11 cellular contexts compared by ENCODE assay signal in genomic region chr2:20452551-20452950, GRCh38. TPM values are rescaled to one million over a fixed set of nuclear protein-coding genes. Genes with fewer than 3 reads are reported as not detected.
A peak's percentile ranks its signal among the peaks of the same experiment; 100 is the strongest.
DNase-seq lines count a peak whose midpoint lies in the region; ATAC-seq and TF ChIP-seq lines count a peak whose summit lies in the region.
"Had no signal": no experiment of that assay in that cellular context is flagged by ENCODE, and none has a peak within 500 bp of the region (broad histone marks: within the 10 kb centered on the region; RNA-seq: fewer than 3 reads in every experiment).

No MANE protein-coding gene starts in this region.

- H3T11ph ChIP-seq in H9 (ENCODE audit: low read length): no peak overlapping the region

- H3K27ac Mint-ChIP-seq in H9: no peak overlapping the region

- H4K5ac ChIP-seq in H9 (ENCODE audit: insufficient read length, low read depth, low read length): no peak overlapping the region

- no peaks in the 10 kb centered on the region for H3K36me3 Mint-ChIP-seq in H9 (ENCODE audit: insufficient read depth in 1 of 3, low read depth in 3 of 3)

- no peaks in the 10 kb centered on the region for H3K79me2 ChIP-seq in H9 (ENCODE audit: insufficient read depth, low read length)
- H3K79me2 ChIP-seq in smooth muscle cell (ENCODE audit: low read depth): peaks cover 17% of the 10 kb centered on the region
- peaks cover 34% of the 10 kb centered on the region for H3K79me2 ChIP-seq in PC-9 (ENCODE audit: low read depth)

- H3K4me1 Mint-ChIP-seq in H9: peaks cover 28 to 30% of the 10 kb centered on the region in 2 experiments

- no peaks in the 10 kb centered on the region for H3K79me1 ChIP-seq in H9 (ENCODE audit: insufficient read depth, low read depth, low read length, poor library complexity, severe bottlenecking)

- no peak overlapping the region for H3K9ac ChIP-seq in H9 (ENCODE audit: extremely low read depth, insufficient read length, low read length)
- H3K9ac ChIP-seq in smooth muscle cell (ENCODE audit: low read depth): no peak overlapping the region

- no peak overlapping the region for H3K23ac ChIP-seq in H9 (ENCODE audit: insufficient read length, low read depth, low read length)

- no peak overlapping the region for H2BK5ac ChIP-seq in H9 (ENCODE audit: insufficient read length, low read length)

- no peak overlapping the region for H2AFZ ChIP-seq in H9 (ENCODE audit: low read length)
- no peak overlapping the region for H2AFZ ChIP-seq in smooth muscle cell (ENCODE audit: low read depth)
- H2AFZ ChIP-seq in PC-9: no peak overlapping the region

- no peaks in the 10 kb centered on the region for H3K9me3 Mint-ChIP-seq in H9

- H3F3A ChIP-seq in smooth muscle cell (ENCODE audit: low read depth): peaks cover 30% of the 10 kb centered on the region
- peaks cover 27% of the 10 kb centered on the region; the same call in 1 of the 2 replicates for H3F3A ChIP-seq in PC-9 (ENCODE audit: insufficient read depth, low read depth)

- H4K91ac ChIP-seq in H9 (ENCODE audit: insufficient read length, low read depth, low read length): no peak overlapping the region

- H2BK20ac ChIP-seq in H9 (ENCODE audit: low read depth, low read length, poor library complexity, severe bottlenecking): no peak overlapping the region

- no peaks in the 10 kb centered on the region for H3K9me2 ChIP-seq in PC-9 (ENCODE audit: insufficient read depth)

- H3K9me3 ChIP-seq in H9 (ENCODE audit: control insufficient read depth, low read depth, low read length) (no peaks in the 10 kb centered on the region), right cardiac atrium (ENCODE audit: control insufficient read depth, low read length) (no peaks in the 10 kb centered on the region), smooth muscle cell (replicated peaks; ENCODE audit: low read depth) (no peaks in the 10 kb centered on the region), PC-9 (ENCODE audit: insufficient read depth, low read depth) (no peaks in the 10 kb centered on the region), psoas muscle (no peaks in the 10 kb centered on the region)

- no peak overlapping the region for H2BK120ac ChIP-seq in H9 (ENCODE audit: low read depth, low read length, poor library complexity, severe bottlenecking)

- H3K4me1 ChIP-seq in H9 (ENCODE audit: insufficient read depth, low read length) (no peaks in the 10 kb centered on the region), right cardiac atrium (ENCODE audit: control insufficient read depth, insufficient read depth, low read length) (peaks cover 5% of the 10 kb centered on the region), smooth muscle cell (ENCODE audit: low read depth) (peaks cover 37% of the 10 kb centered on the region), PC-9 (replicated peaks; ENCODE audit: insufficient read depth) (peaks cover 32% of the 10 kb centered on the region), psoas muscle (peaks cover 14% of the 10 kb centered on the region)

- peaks cover 88% of the 10 kb centered on the region for H3K27me3 Mint-ChIP-seq in H9 (ENCODE audit: low read depth)

- no peak overlapping the region for H2AK5ac ChIP-seq in H9 (ENCODE audit: insufficient read length, low read length)

- no peak overlapping the region for H3K14ac ChIP-seq in H9 (ENCODE audit: insufficient read depth, low read length)

- peaks cover 6% of the 10 kb centered on the region for H3K23me2 ChIP-seq in H9 (ENCODE audit: insufficient read length, low read depth, low read length, poor library complexity, severe bottlenecking)

- intact Hi-C loops in right cardiac atrium (cut with DNase I) (loop anchor here in 2 of 4 donors (5.0 kb wide), 1 partner anchor 70 kb away; no protein-coding TSS in a partner anchor), PC-9 (cut with micrococcal nuclease; ENCODE audit: unreplicated experiment) (no loop called here), psoas muscle (cut with DNase I) (no loop called here)

- no peak overlapping the region for H3K56ac ChIP-seq in H9 (ENCODE audit: insufficient read length, low read depth, low read length)

- no peak overlapping the region for H4K8ac ChIP-seq in H9 (replicated peaks; ENCODE audit: insufficient read length, low read depth, low read length)

- TF ChIP-seq CTCF in H9 (conservative IDR thresholded peaks at IDR 0.05) (peak; percentile 48; the same call in 2 of the 3 replicates), astrocyte of the cerebellum (IDR thresholded peaks at IDR 0.05; ENCODE audit: low read depth, low read length, missing control alignments) (peak; percentile 31), smooth muscle cell (IDR thresholded peaks at IDR 0.05; ENCODE audit: borderline replicate concordance, insufficient read depth, poor library complexity, severe bottlenecking) (peak; percentile 8), PC-9 (conservative IDR thresholded peaks at IDR 0.05) (no peak; the same call in 1 of the 2 replicates), psoas muscle (IDR thresholded peaks at IDR 0.05) (no peak)

- CTCF ChIA-PET in PC-9 (lab: Charles Lee): no interaction called here

- H3K27ac ChIP-seq in H9 (ENCODE audit: insufficient read length, low read depth, low read length) (no peak overlapping the region), right cardiac atrium (ENCODE audit: low read length) (peak overlapping the region; percentile 64), smooth muscle cell (ENCODE audit: low read depth) (no peak overlapping the region), PC-9 (no peak overlapping the region), psoas muscle (no peak overlapping the region)

- H2BK15ac ChIP-seq in H9 (ENCODE audit: low read depth, low read length): no peak overlapping the region

- peak; percentile 46 for DNase-seq in H9
- DNase-seq in astrocyte of the cerebellum (ENCODE audit: low read depth): no peak
- DNase-seq in right cardiac atrium: peak in 1 of 3 donors; percentile 27
- DNase-seq in smooth muscle cell (lab: John Stamatoyannopoulos, UW; ENCODE audit: unreplicated experiment): no peak
- DNase-seq in PC-9: no peak
- no peak for DNase-seq in psoas muscle
- no peak for DNase-seq in SHP77 treated with DMSO at 0.1 percent for 48 hours (lab: John Stamatoyannopoulos, UW)
- DNase-seq: NCI-H748 treated with DMSO at 0.1 percent for 48 hours; stimulated activated CD4-positive, alpha-beta T cell treated with anti-CD3 and anti-CD28 coated beads, Interleukin-2, amount 100 ng/mL, for 48 hours had no signal

- no peaks in the 10 kb centered on the region for H3K36me3 ChIP-seq in smooth muscle cell (ENCODE audit: low read depth)
- peaks cover 16% of the 10 kb centered on the region for H3K36me3 ChIP-seq in PC-9 (ENCODE audit: low read depth)
- peaks cover 0 to 14% of the 10 kb centered on the region in 2 donors for H3K36me3 ChIP-seq in psoas muscle (ENCODE audit: insufficient read depth in 1 of 2, low read depth in 1 of 2)

- H3K4me3 ChIP-seq in astrocyte of the cerebellum (ENCODE audit: low read depth, low read length): no peak overlapping the region
- no peak overlapping the region for H3K4me3 ChIP-seq in right cardiac atrium (ENCODE audit: low read length)
- no peak overlapping the region for H3K4me3 ChIP-seq in smooth muscle cell
- no peak overlapping the region for H3K4me3 ChIP-seq in PC-9
- H3K4me3 ChIP-seq in psoas muscle: no peak overlapping the region
- H3K4me3 ChIP-seq: lung had no signal

- no peak overlapping the region for H3K4ac ChIP-seq in H9 (ENCODE audit: low read depth, low read length)

- in situ Hi-C loops in astrocyte of the cerebellum (cut with HindIII; ENCODE audit: low sequenced_read_pairs): no loop called here

- H2BK12ac ChIP-seq in H9 (ENCODE audit: insufficient read length, low read depth, low read length): no peak overlapping the region

- H3K18ac ChIP-seq in H9 (ENCODE audit: insufficient read length, low read depth, low read length): no peak overlapping the region

- BruUV-seq in PC-9 (replicated peaks; lab: Mats Ljungman, UMichigan): no TSS peak

- no CpG with 5 or more reads among the region's 4 CpGs for WGBS in H9 (ENCODE audit: extremely low coverage, insufficient read length, low lambda C conversion rate)
- WGBS in right cardiac atrium: 58% methylated on average over 4 of the region's 4 CpGs
- 55% methylated on average over 4 of the region's 4 CpGs for WGBS in smooth muscle cell (ENCODE audit: low lambda C conversion rate)
- WGBS in psoas muscle, 3 donors: 65 to 76% (median 65%) methylated on average over 4 of the region's 4 CpGs

- H4K20me1 ChIP-seq in H9 (ENCODE audit: control insufficient read depth, insufficient read depth, insufficient read length): no peaks in the 10 kb centered on the region
- peaks cover 35% of the 10 kb centered on the region for H4K20me1 ChIP-seq in smooth muscle cell (ENCODE audit: low read depth)
- peaks cover 22% of the 10 kb centered on the region for H4K20me1 ChIP-seq in PC-9 (ENCODE audit: insufficient read depth)

- ATAC-seq in right cardiac atrium (peak in 1 of 2 donors; percentile 39), psoas muscle (no peak), HG02973 (IDR thresholded peaks at IDR 0.05; ENCODE audit: unreplicated experiment) (no peak)

- H3K27me3 ChIP-seq in H9 (ENCODE audit: insufficient read depth, low read length) (peaks cover 11% of the 10 kb centered on the region; the same call in 1 of the 2 replicates), right cardiac atrium (ENCODE audit: control insufficient read depth, insufficient read depth) (no peaks in the 10 kb centered on the region), smooth muscle cell (ENCODE audit: low read depth) (no peaks in the 10 kb centered on the region), PC-9 (ENCODE audit: insufficient read depth, low read depth) (no peaks in the 10 kb centered on the region), psoas muscle (ENCODE audit: insufficient read depth in 3 of 3, low read length in 2 of 3) (no peaks in the 10 kb centered on the region)

- H3K4me3 Mint-ChIP-seq in H9: no peak overlapping the region

- POLR2A ChIA-PET in PC-9 (lab: Charles Lee; ENCODE audit: unreplicated experiment): interaction anchor here (0.6 to 0.7 kb wide), 2 partner anchors 57 to 97 kb away, joined by 3 to 6 read pairs; no protein-coding TSS in a partner anchor

- H3K4me2 ChIP-seq in H9 (ENCODE audit: insufficient read depth, insufficient read length, low read length) (no peak overlapping the region), smooth muscle cell (no peak overlapping the region), PC-9 (no peak overlapping the region)

RNA-seq across cellular contexts. Expression of gene RHOB, which starts 5.7 kb away (rescaled TPM):
- total RNA-seq in H9 (2021) (10.3 and 10.8 TPM in 2 replicates), right cardiac atrium (100 to 1,000 TPM; 141 to 365 (median 217) TPM), smooth muscle cell (218 and 231 TPM in 2 replicates), PC-9 (2021) (39.3 and 44.4 TPM in 2 replicates), psoas muscle (100 to 1,000 TPM; 111 to 370 (median 154) TPM)
- polyA plus RNA-seq in right cardiac atrium (315 TPM), smooth muscle cell (75.9 and 78.1 TPM in 2 replicates), psoas muscle (100 to 1,000 TPM; 120 to 669 (median 345) TPM)

Comparison
In these comparisons a context has a peak if more than half of its experiments do, and no peak if none do; other contexts are left out.
1. CTCF ChIP-seq: peak in H9 (single experiment), astrocyte of the cerebellum (single experiment) and smooth muscle cell (single experiment); none in PC-9 (single experiment) and psoas muscle (single experiment).